In the genomic region with DNA sequence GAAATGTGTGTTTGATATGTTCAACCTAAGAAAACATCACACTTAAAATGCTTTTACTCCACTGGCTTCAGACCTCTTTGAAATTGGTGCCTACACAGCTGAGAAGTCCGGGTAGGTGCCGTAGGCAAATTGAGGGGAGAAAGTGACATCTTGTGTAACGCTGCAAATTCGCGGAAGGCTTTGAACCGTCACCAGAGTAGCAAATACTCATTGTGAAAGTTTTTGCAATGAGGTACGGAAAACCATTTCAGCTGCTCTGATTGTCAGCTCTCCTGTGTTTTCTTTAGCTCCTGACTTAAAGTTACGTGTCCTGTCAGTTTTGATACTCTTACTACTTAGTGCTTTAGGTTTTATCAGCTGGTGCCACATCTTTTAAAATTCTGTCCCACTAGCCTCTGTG, we compare ENCODE assay signal across 8 cellular contexts.
DNase-seq lines count a peak whose midpoint lies in the region; ATAC-seq and TF ChIP-seq lines count a peak whose summit lies in the region.

No MANE protein-coding gene starts in this region.

- H3K4me1 ChIP-seq in gastrocnemius medialis (peaks cover 35 to 48% of the 10 kb centered on the region in 2 donors), gastroesophageal sphincter (peaks cover 0 to 31% (median 8%) of the 10 kb centered on the region in 3 donors)

- no peak for TF ChIP-seq POLR2A in gastrocnemius medialis (IDR thresholded peaks at IDR 0.05)
- no peak for TF ChIP-seq POLR2A in gastroesophageal sphincter (IDR thresholded peaks at IDR 0.05)

- H3K27me3 ChIP-seq in gastrocnemius medialis (no peaks in the 10 kb centered on the region), gastroesophageal sphincter (no peaks in the 10 kb centered on the region)

- peak overlapping the region in 2 of 4 donors; percentile 18 to 55 for H3K4me3 ChIP-seq in gastrocnemius medialis
- H3K4me3 ChIP-seq in gastroesophageal sphincter = no peak overlapping the region

- intact Hi-C loops in gastrocnemius medialis (cut with DNase I; ENCODE audit: low total_unique reads) = loop anchor here (5.0 to 10.0 kb wide), 2 partner anchors 110 to 557 kb away; a partner anchor contains a TSS

- H3K27ac ChIP-seq in gastrocnemius medialis (peak overlapping the region; percentile 37 to 96 (median 86)), gastroesophageal sphincter (no peak overlapping the region)

- H3K36me3 ChIP-seq in gastrocnemius medialis (peaks cover 0 to 5% of the 10 kb centered on the region in 2 donors), gastroesophageal sphincter (peaks cover 0 to 25% of the 10 kb centered on the region in 2 donors)

- in situ Hi-C loops in gastrocnemius medialis (cut with MboI; ENCODE audit: low sequenced_read_pairs in 4 of 4) (no loop called here), KBM-7 (cut with MboI; ENCODE audit: low pct_unique_long_range_greater_than_20kb, low sequenced_read_pairs) (no loop called here)

- TF ChIP-seq EP300 in gastroesophageal sphincter (IDR thresholded peaks at IDR 0.05) = no peak

- 77 to 79% methylated on average over 8 of the region's 8 CpGs for WGBS in gastroesophageal sphincter (ENCODE audit: low coverage in 1 of 2), 2 donors

- peak; percentile 92 for ATAC-seq in GM18873 (IDR thresholded peaks at IDR 0.05; ENCODE audit: low FRiP score, unreplicated experiment)
- peak; percentile 99 for ATAC-seq in HG02610 (IDR thresholded peaks at IDR 0.05; ENCODE audit: unreplicated experiment)
- peak; percentile 90 to 95 for ATAC-seq in activated CD4-positive, CD25-positive, alpha-beta regulatory T cell treated with anti-CD3 and anti-CD28 coated beads, Interleukin-2, amount 50 U/mL, for 24 hours
- ATAC-seq in gastrocnemius medialis = no peak
- ATAC-seq in gastroesophageal sphincter = no peak

- H3K9me3 ChIP-seq in gastrocnemius medialis (no peaks in the 10 kb centered on the region), gastroesophageal sphincter (no peaks in the 10 kb centered on the region)

- DNase-seq in gastrocnemius medialis (no peak), cerebellum (ENCODE audit: low spot score) (no peak), KBM-7 (no peak), amniotic stem cell (lab: John Stamatoyannopoulos, UW) (no peak)

- TF ChIP-seq CTCF in gastrocnemius medialis (IDR thresholded peaks at IDR 0.05 in 4 of 5, conservative IDR thresholded peaks at IDR 0.05 in 1 of 5) (no peak), gastroesophageal sphincter (IDR thresholded peaks at IDR 0.05) (no peak)

Comparison
In these comparisons a context has a peak if more than half of its experiments do, and no peak if none do; other contexts are left out.
1. ATAC-seq: peak in GM18873 (single experiment), HG02610 (single experiment) and activated CD4-positive, CD25-positive, alpha-beta regulatory T cell treated with anti-CD3 and anti-CD28 coated beads, Interleukin-2, amount 50 U/mL, for 24 hours (2 of 2); none in gastrocnemius medialis (0 of 2) and gastroesophageal sphincter (single experiment).
2. H3K27ac ChIP-seq: peak in gastrocnemius medialis (4 of 4); none in gastroesophageal sphincter (0 of 4).